1 cellular context compared by ENCODE assay signal in the genomic region with DNA sequence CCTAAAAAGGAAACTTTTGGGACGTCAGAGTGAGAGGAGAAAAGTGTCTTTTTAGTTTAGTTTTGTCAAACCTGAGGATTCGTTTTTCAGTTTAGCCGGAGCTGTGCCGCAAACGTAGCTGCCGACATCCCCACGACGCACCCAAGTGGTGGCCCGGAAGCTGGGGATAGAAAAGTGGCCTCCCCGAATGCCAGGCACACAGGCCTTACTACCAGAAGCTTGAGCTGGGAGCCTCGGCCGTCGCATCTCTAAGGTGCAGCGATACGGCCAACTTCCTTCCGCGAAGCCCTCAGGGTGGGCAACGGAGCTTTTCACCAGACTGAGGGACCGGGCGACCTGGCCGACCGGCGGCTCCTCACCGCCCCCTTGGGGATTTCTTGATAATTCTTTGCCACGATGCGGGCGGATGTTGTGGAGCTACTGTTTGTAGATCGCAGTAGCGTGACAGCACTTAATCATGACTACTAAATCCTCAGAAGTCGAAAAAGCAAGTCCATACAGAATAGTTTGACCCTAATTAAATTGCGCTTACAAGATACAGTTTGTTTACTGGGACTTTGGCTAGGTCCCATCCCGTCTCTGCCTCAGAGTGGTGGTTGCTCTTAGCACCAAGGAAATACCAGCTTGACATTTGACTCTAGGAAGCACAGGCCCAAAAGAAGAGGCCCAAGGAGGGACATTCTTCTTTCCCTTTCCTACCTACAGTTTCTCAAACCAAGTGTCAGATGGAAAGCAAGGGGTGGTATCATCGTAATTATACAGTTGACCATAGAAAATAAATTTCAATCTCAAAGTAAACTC.
TF ChIP-seq lines count a peak whose summit lies in the region.

No MANE protein-coding gene starts in this region.

TF ChIP-seq in WTC11, 78 proteins besides CTCF, POLR2A, EP300 and RAD21 (continued from another document):
- 0 out of 2 replicates have a peak, but pooled peaks have one; percentile 1 for TF ChIP-seq PRDM15 (CRISPR knock-in tag; IDR thresholded peaks at IDR 0.05)
- peak; percentile 12; the same call in 1 of the 2 replicates for TF ChIP-seq FOXK1 (CRISPR knock-in tag; IDR thresholded peaks at IDR 0.05)
- no peak for TF ChIP-seq ZNF317 (CRISPR knock-in tag; IDR thresholded peaks at IDR 0.05; ENCODE audit: borderline replicate concordance, low read depth)
- no peak for TF ChIP-seq CDX4 (CRISPR knock-in tag; IDR thresholded peaks at IDR 0.05; ENCODE audit: borderline replicate concordance)
- TF ChIP-seq, protein P1, sequence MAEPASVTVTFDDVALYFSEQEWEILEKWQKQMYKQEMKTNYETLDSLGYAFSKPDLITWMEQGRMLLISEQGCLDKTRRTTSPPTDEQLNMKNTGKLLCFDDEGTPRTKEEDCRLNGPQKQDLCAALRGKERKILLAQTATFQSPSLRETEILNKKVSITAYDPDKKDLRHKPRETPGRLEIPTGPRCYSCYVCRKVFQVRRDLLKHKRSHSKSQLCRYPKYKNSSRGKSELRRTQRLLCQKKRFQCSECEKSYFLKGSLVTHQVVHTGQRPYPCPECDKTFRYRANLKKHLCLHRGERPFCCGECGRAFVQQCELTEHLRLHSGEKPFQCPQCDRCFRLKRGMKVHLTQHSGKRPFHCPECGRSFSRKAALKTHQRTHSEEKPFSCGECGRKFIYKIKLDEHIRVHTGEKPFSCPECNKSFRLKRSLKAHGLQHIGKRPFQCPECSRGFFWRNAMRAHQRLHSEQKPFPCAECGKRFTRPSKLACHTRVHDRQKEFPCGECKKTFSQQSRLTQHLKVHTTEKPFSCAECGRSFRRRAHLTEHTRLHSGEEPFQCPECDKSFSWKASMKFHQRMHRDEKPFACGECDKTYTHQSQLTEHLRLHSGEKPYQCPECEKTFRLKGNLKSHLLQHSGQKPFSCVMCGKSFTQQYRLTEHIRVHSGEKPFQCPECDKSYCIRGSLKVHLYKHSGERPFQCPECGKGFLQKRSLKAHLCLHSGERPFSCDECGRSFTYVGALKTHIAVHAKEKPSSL (CRISPR knock-in tag; conservative IDR thresholded peaks at IDR 0.05) = no peak
- TF ChIP-seq GTF2I (CRISPR knock-in tag; conservative IDR thresholded peaks at IDR 0.05) = no peak
- no peak for TF ChIP-seq SMAD4 (CRISPR knock-in tag; IDR thresholded peaks at IDR 0.05)
- TF ChIP-seq RORB (CRISPR knock-in tag; IDR thresholded peaks at IDR 0.05) = no peak
- peak; percentile 32; the same call in 1 of the 2 replicates for TF ChIP-seq TEAD1 (CRISPR knock-in tag; IDR thresholded peaks at IDR 0.05)
- TF ChIP-seq, protein P2, sequence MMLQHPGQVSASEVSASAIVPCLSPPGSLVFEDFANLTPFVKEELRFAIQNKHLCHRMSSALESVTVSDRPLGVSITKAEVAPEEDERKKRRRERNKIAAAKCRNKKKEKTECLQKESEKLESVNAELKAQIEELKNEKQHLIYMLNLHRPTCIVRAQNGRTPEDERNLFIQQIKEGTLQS (CRISPR knock-in tag; conservative IDR thresholded peaks at IDR 0.05) = no peak
- TF ChIP-seq ZNF396 (CRISPR knock-in tag; IDR thresholded peaks at IDR 0.05; ENCODE audit: borderline replicate concordance) = no peak
- peak; percentile 47; the same call in 1 of the 2 replicates for TF ChIP-seq MAX (CRISPR knock-in tag; IDR thresholded peaks at IDR 0.05)
- no peak for TF ChIP-seq ATF2 (CRISPR knock-in tag; IDR thresholded peaks at IDR 0.05; ENCODE audit: borderline replicate concordance, low read depth)
- TF ChIP-seq, protein P3, sequence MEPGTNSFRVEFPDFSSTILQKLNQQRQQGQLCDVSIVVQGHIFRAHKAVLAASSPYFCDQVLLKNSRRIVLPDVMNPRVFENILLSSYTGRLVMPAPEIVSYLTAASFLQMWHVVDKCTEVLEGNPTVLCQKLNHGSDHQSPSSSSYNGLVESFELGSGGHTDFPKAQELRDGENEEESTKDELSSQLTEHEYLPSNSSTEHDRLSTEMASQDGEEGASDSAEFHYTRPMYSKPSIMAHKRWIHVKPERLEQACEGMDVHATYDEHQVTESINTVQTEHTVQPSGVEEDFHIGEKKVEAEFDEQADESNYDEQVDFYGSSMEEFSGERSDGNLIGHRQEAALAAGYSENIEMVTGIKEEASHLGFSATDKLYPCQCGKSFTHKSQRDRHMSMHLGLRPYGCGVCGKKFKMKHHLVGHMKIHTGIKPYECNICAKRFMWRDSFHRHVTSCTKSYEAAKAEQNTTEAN (CRISPR knock-in tag; IDR thresholded peaks at IDR 0.05) = no peak
- TF ChIP-seq, protein P4, sequence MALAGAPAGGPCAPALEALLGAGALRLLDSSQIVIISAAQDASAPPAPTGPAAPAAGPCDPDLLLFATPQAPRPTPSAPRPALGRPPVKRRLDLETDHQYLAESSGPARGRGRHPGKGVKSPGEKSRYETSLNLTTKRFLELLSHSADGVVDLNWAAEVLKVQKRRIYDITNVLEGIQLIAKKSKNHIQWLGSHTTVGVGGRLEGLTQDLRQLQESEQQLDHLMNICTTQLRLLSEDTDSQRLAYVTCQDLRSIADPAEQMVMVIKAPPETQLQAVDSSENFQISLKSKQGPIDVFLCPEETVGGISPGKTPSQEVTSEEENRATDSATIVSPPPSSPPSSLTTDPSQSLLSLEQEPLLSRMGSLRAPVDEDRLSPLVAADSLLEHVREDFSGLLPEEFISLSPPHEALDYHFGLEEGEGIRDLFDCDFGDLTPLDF (CRISPR knock-in tag; IDR thresholded peaks at IDR 0.05) = no peak
- no peak for TF ChIP-seq KAT7 (CRISPR knock-in tag; IDR thresholded peaks at IDR 0.05; ENCODE audit: borderline replicate concordance)
